Comparison of ENCODE assay signal across 26 cellular contexts in the genomic region with DNA sequence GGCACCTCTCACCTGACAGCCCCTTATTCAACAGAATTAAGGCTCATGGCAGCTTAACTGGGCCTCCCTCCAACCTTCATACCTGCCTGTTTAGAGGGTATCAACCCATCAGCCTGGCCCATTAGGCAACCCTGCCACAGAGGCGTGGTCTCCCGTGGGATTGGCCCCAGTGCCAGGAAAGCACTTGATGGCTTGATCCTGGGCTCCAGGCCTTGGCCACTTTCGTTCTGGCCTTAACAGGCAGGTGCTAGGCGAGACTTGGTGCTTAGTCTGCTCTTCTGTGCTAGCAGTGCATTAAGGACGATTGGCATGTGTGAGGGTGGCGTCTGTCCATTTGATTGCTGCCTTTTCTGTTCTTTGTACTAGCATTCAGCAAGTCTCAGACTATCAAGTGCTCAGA.
A peak's percentile ranks its signal among the peaks of the same experiment; 100 is the strongest.
DNase-seq lines count a peak whose midpoint lies in the region; ATAC-seq and TF ChIP-seq lines count a peak whose summit lies in the region.
"Had no signal": no experiment of that assay in that cellular context is flagged by ENCODE, and none has a peak within 500 bp of the region (broad histone marks: within the 10 kb centered on the region; RNA-seq: fewer than 3 reads in every experiment).

No MANE protein-coding gene starts in this region.

- peaks cover 0 to 25% (median 10%) of the 10 kb centered on the region in 12 donors for H3K4me1 ChIP-seq in heart left ventricle
- H3K4me1 ChIP-seq in upper lobe of right lung = no peaks in the 10 kb centered on the region
- H3K4me1 ChIP-seq: A549, Caco-2, Peyer's patch, SJCRH30 had no signal

- no peaks in the 10 kb centered on the region for H3K27me3 ChIP-seq in heart left ventricle
- no peaks in the 10 kb centered on the region for H3K27me3 ChIP-seq in upper lobe of right lung
- H3K27me3 ChIP-seq: Peyer's patch, SJCRH30 had no signal

- H3K27ac ChIP-seq in heart left ventricle = no peak overlapping the region
- no peak overlapping the region for H3K27ac ChIP-seq in upper lobe of right lung
- H3K27ac ChIP-seq: A549, Peyer's patch, SJCRH30 had no signal

- H3K36me3 ChIP-seq in heart left ventricle = peaks cover 5 to 97% (median 70%) of the 10 kb centered on the region in 9 donors
- peaks cover 94% of the 10 kb centered on the region for H3K36me3 ChIP-seq in upper lobe of right lung

- DNase-seq in Right ventricle myocardium inferior (ENCODE audit: missing footprints) = peak; percentile 45
- no peak for DNase-seq in heart left ventricle
- DNase-seq in left cardiac atrium = no peak
- DNase-seq in mesenteric fat pad (ENCODE audit: low spot score) = peak; percentile 51
- DNase-seq in upper lobe of right lung = peak; percentile 66
- DNase-seq in COR-L47 (lab: John Stamatoyannopoulos, UW) = no peak
- DNase-seq in NCI-H69 (lab: John Stamatoyannopoulos, UW) = no peak
- DNase-seq: AML-193; C1 segment of cervical spinal cord; Caco-2; CD4-positive, alpha-beta memory T cell; GF-D8; HCEC 1CT; KBM-7; MV-4-11; NCI-H1105; NCI-H146; NCI-H2029; NCI-H446; NCI-H526; OCI-M1; Peyer's patch; SJCRH30 had no signal

- H3K4me3 ChIP-seq in heart left ventricle = no peak overlapping the region
- H3K4me3 ChIP-seq in upper lobe of right lung = no peak overlapping the region
- H3K4me3 ChIP-seq: A549, Peyer's patch, SJCRH30 had no signal

- H3K9me3 ChIP-seq in heart left ventricle (no peaks in the 10 kb centered on the region), upper lobe of right lung (no peaks in the 10 kb centered on the region)
- H3K9me3 ChIP-seq: A549, Caco-2, Peyer's patch, SJCRH30 had no signal

- WGBS in heart left ventricle, 4 donors = 80 to 96% (median 90%) methylated on average over 2 to 6 of the region's 6 CpGs

- intact Hi-C loops in Right ventricle myocardium inferior (cut with DNase I) = no loop called here
- intact Hi-C loops in heart left ventricle (cut with DNase I) = no loop called here
- intact Hi-C loops in left cardiac atrium (cut with DNase I) = no loop called here
- intact Hi-C loops in upper lobe of right lung (cut with DNase I) = no loop called here

- ATAC-seq in Right ventricle myocardium inferior = no peak
- ATAC-seq in heart left ventricle = no peak
- ATAC-seq in left cardiac atrium = peak; percentile 47 to 52
- peak; percentile 46 for ATAC-seq in upper lobe of right lung
- no peak for ATAC-seq in GM21423 (IDR thresholded peaks at IDR 0.05; ENCODE audit: unreplicated experiment)
- ATAC-seq: A549, SK-N-SH treated with all-trans-retinoic acid at 6 μM for 48 hours had no signal

- TF ChIP-seq CTCF in heart left ventricle (IDR thresholded peaks at IDR 0.05) = no peak
- no peak for TF ChIP-seq CTCF in upper lobe of right lung (IDR thresholded peaks at IDR 0.05)

- TF ChIP-seq POLR2A in heart left ventricle (IDR thresholded peaks at IDR 0.05) = no peak

Comparison
In these comparisons a context has a peak if more than half of its experiments do, and no peak if none do; other contexts are left out.
1. ATAC-seq: peak in left cardiac atrium (2 of 2) and upper lobe of right lung (single experiment); none in Right ventricle myocardium inferior (single experiment), heart left ventricle (0 of 4) and GM21423 (single experiment).
2. DNase-seq: peak in Right ventricle myocardium inferior (single experiment), mesenteric fat pad (single experiment) and upper lobe of right lung (single experiment); none in heart left ventricle (0 of 5), left cardiac atrium (single experiment), COR-L47 (single experiment) and NCI-H69 (single experiment).